ENCODE assay signal across 8 cellular contexts in genomic region chr9:77475641-77476473, GRCh38.
A peak's percentile ranks its signal among the peaks of the same experiment; 100 is the strongest.
DNase-seq lines count a peak whose midpoint lies in the region; ATAC-seq and TF ChIP-seq lines count a peak whose summit lies in the region.

No MANE protein-coding gene starts in this region.

- peak overlapping the region; percentile 74 for H3K27ac ChIP-seq in brain microvascular endothelial cell

- TF ChIP-seq POLR2A in lower leg skin (IDR thresholded peaks at IDR 0.05), result no peak

- TF ChIP-seq CTCF in brain microvascular endothelial cell (IDR thresholded peaks at IDR 0.05; ENCODE audit: low read depth, low read length, missing control alignments), result no peak
- no peak for TF ChIP-seq CTCF in lower leg skin (IDR thresholded peaks at IDR 0.05)

- no peak overlapping the region for H3K4me3 ChIP-seq in brain microvascular endothelial cell (ENCODE audit: low read depth, low read length)
- H3K4me3 ChIP-seq in lower leg skin (ENCODE audit: low read depth, poor library complexity, severe bottlenecking), result no peak overlapping the region

- DNase-seq in NCI-H748 treated with DMSO at 0.1 percent for 48 hours (lab: John Stamatoyannopoulos, UW), result peak; percentile 10
- DNase-seq in brain microvascular endothelial cell, result peak; percentile 67
- peak in 2 of 3 experiments; percentile 10 to 35 for DNase-seq in stimulated activated CD4-positive, alpha-beta T cell treated with anti-CD3 and anti-CD28 coated beads, TNF-alpha, amount 100 ng/mL, for 24 hours (ENCODE audit: low read depth in 3 of 3)
- no peak for DNase-seq in DMS114 treated with DMSO at 0.1 percent for 48 hours (lab: John Stamatoyannopoulos, UW; ENCODE audit: unreplicated experiment)
- DNase-seq in lower leg skin (ENCODE audit: low spot score in 2 of 2), result no peak
- no peak for DNase-seq in OCI-M1 (lab: John Stamatoyannopoulos, UW)

- intact Hi-C loops in lower leg skin (cut with DNase I; ENCODE audit: low total_unique reads), result no loop called here

- H3K27me3 ChIP-seq in brain microvascular endothelial cell (replicated peaks), result no peaks in the 10 kb centered on the region

- in situ Hi-C loops in brain microvascular endothelial cell (cut with HindIII; ENCODE audit: low pct_ligation_motif_present, low sequenced_read_pairs), result no loop called here

- ATAC-seq in GM18867 (IDR thresholded peaks at IDR 0.05; ENCODE audit: unreplicated experiment) (peak; percentile 99), HG02642 (IDR thresholded peaks at IDR 0.05; ENCODE audit: poor library complexity, unreplicated experiment) (peak; percentile 96)

- 79 to 82% methylated on average over 9 of the region's 9 CpGs for WGBS in lower leg skin, 2 donors

- no peaks in the 10 kb centered on the region for H3K36me3 ChIP-seq in brain microvascular endothelial cell (replicated peaks)

Comparison
In these comparisons a context has a peak if more than half of its experiments do, and no peak if none do; other contexts are left out.
1. DNase-seq: peak in NCI-H748 treated with DMSO at 0.1 percent for 48 hours (single experiment), brain microvascular endothelial cell (single experiment) and stimulated activated CD4-positive, alpha-beta T cell treated with anti-CD3 and anti-CD28 coated beads, TNF-alpha, amount 100 ng/mL, for 24 hours (2 of 3); none in DMS114 treated with DMSO at 0.1 percent for 48 hours (single experiment), lower leg skin (0 of 2) and OCI-M1 (single experiment).